In the genomic region with DNA sequence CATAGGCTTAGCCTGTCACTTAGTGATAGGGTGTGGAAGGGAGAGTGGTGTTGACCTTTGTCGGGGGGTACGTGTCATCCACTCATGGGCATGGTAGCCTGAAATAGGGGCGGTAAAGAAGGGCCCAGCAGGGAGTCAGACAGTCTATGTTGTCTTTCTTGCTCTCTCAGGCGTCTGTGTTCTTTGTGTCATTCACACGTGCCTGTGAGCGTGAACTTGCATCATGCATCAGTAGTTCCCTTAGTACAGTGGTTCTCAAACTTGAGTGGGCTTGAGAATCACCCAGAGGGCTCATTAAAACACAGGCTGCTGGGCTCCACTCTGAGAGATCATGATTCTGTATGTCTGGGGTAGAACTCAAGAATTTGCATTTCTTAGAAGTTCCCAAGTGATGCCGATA, we compare ENCODE assay signal across 29 cellular contexts.
"Had no signal": no experiment of that assay in that cellular context is flagged by ENCODE, and none has a peak within 500 bp of the region (broad histone marks: within the 10 kb centered on the region; RNA-seq: fewer than 3 reads in every experiment).

No MANE protein-coding gene starts in this region.

- H3K4me3 ChIP-seq: ovary, psoas muscle, right lobe of liver, sigmoid colon, stomach, thoracic aorta, tibial artery, transverse colon, upper lobe of right lung, uterus had no signal

- FAIRE-seq: small intestine had no signal

- H3K9ac ChIP-seq: parathyroid adenoma had no signal

- H3K79me2 ChIP-seq: parathyroid adenoma had no signal

- H3K27ac ChIP-seq: ovary, parathyroid adenoma, psoas muscle, right lobe of liver, sigmoid colon, stomach, thoracic aorta, tibial artery, transverse colon, upper lobe of right lung, uterus had no signal

- H3K4me1 ChIP-seq: parathyroid adenoma, psoas muscle, right lobe of liver, sigmoid colon, stomach, tibial artery, transverse colon, upper lobe of right lung, uterus had no signal

- H3K36me3 ChIP-seq: ovary, right lobe of liver, sigmoid colon, stomach, thoracic aorta, tibial artery, transverse colon, upper lobe of right lung, uterus had no signal

- H3K4me1 Mint-ChIP-seq: naive thymus-derived CD4-positive, alpha-beta T cell; natural killer cell; stimulated activated effector memory CD8-positive, alpha-beta T cell treated with anti-CD3 and anti-CD28 coated beads, Interleukin-12 subunit alpha, Interleukin-12 subunit beta, amount 100 ng/mL, for 72 hours; stimulated activated naive B cell treated with anti-CD40 and anti-IgM and Interleukin-4, amounts not matched to agents 10 μg/mL and 1 μg/mL and 100 μg/mL, for 72 hours had no signal

- H3K27me3 ChIP-seq: ovary, right lobe of liver, sigmoid colon, stomach, tibial artery, transverse colon, upper lobe of right lung, uterus had no signal

- H3K27ac Mint-ChIP-seq: naive thymus-derived CD4-positive, alpha-beta T cell; natural killer cell; progenitor cell of endocrine pancreas; stimulated activated effector memory CD8-positive, alpha-beta T cell treated with anti-CD3 and anti-CD28 coated beads, Interleukin-12 subunit alpha, Interleukin-12 subunit beta, amount 100 ng/mL, for 72 hours; stimulated activated naive B cell treated with anti-CD40 and anti-IgM and Interleukin-4, amounts not matched to agents 10 μg/mL and 1 μg/mL and 100 μg/mL, for 72 hours; stimulated activated naive CD8-positive, alpha-beta T cell treated with anti-CD3 and anti-CD28 coated beads, Interleukin-15, Interleukin-2, amounts not matched to agents 100 ng/mL and 50 ng/mL, for 24 hours; type B pancreatic cell had no signal

- H3K9me3 Mint-ChIP-seq: stimulated activated naive CD8-positive, alpha-beta T cell treated with anti-CD3 and anti-CD28 coated beads, Interleukin-15, Interleukin-2, amounts not matched to agents 100 ng/mL and 50 ng/mL, for 24 hours had no signal

- H3K27me3 Mint-ChIP-seq: naive thymus-derived CD4-positive, alpha-beta T cell; progenitor cell of endocrine pancreas; stimulated activated naive B cell treated with anti-CD40 and anti-IgM and Interleukin-4, amounts not matched to agents 10 μg/mL and 1 μg/mL and 100 μg/mL, for 72 hours; stimulated activated naive CD8-positive, alpha-beta T cell treated with anti-CD3 and anti-CD28 coated beads, Interleukin-15, Interleukin-2, amounts not matched to agents 100 ng/mL and 50 ng/mL, for 24 hours; type B pancreatic cell had no signal

- H3K36me3 Mint-ChIP-seq: naive thymus-derived CD4-positive, alpha-beta T cell; natural killer cell; stimulated activated effector memory CD8-positive, alpha-beta T cell treated with anti-CD3 and anti-CD28 coated beads, Interleukin-12 subunit alpha, Interleukin-12 subunit beta, amount 100 ng/mL, for 72 hours; stimulated activated naive B cell treated with anti-CD40 and anti-IgM and Interleukin-4, amounts not matched to agents 10 μg/mL and 1 μg/mL and 100 μg/mL, for 72 hours; type B pancreatic cell had no signal

- ATAC-seq: naive thymus-derived CD4-positive, alpha-beta T cell; natural killer cell; psoas muscle; right cardiac atrium; right lobe of liver; stimulated activated effector memory CD8-positive, alpha-beta T cell treated with anti-CD3 and anti-CD28 coated beads, Interleukin-12 subunit alpha, Interleukin-12 subunit beta, amount 100 ng/mL, for 72 hours; stimulated activated naive B cell treated with anti-CD40 and anti-IgM and Interleukin-4, amounts not matched to agents 10 μg/mL and 1 μg/mL and 100 μg/mL, for 72 hours; upper lobe of right lung had no signal

- H3K4me3 Mint-ChIP-seq: naive thymus-derived CD4-positive, alpha-beta T cell; natural killer cell; nephron; neural crest cell; stimulated activated effector memory CD8-positive, alpha-beta T cell treated with anti-CD3 and anti-CD28 coated beads, Interleukin-12 subunit alpha, Interleukin-12 subunit beta, amount 100 ng/mL, for 72 hours; stimulated activated naive B cell treated with anti-CD40 and anti-IgM and Interleukin-4, amounts not matched to agents 10 μg/mL and 1 μg/mL and 100 μg/mL, for 72 hours; stimulated activated naive CD8-positive, alpha-beta T cell treated with anti-CD3 and anti-CD28 coated beads, Interleukin-15, Interleukin-2, amounts not matched to agents 100 ng/mL and 50 ng/mL, for 24 hours; type B pancreatic cell had no signal

- DNase-seq: naive thymus-derived CD4-positive, alpha-beta T cell; natural killer cell; occipital lobe; ovary; posterior cingulate gyrus; psoas muscle; right cardiac atrium; right lobe of liver; sigmoid colon; small intestine; stimulated activated CD4-positive, alpha-beta T cell treated with anti-CD3 and anti-CD28 coated beads, Interleukin-15, amount 100 ng/mL, for 24 hours; stimulated activated CD4-positive, alpha-beta T cell treated with anti-CD3 and anti-CD28 coated beads, Interleukin-2, amount 100 ng/mL, for 24 hours; stimulated activated CD4-positive, alpha-beta T cell treated with anti-CD3 and anti-CD28 coated beads, Interleukin-2, amount 100 ng/mL, for 48 hours; stimulated activated CD4-positive, alpha-beta T cell treated with anti-CD3 and anti-CD28 coated beads, Interleukin-4, amount 100 ng/mL, for 24 hours; stimulated activated naive B cell treated with anti-CD40 and anti-IgM and Interleukin-4, amounts not matched to agents 10 μg/mL and 1 μg/mL and 100 μg/mL, for 72 hours; stimulated activated naive CD4-positive, alpha-beta T cell treated with Interleukin-2 at 50 U/mL for 16 hours; stomach; tibial artery; transverse colon; upper lobe of right lung; uterus had no signal

- H2AFZ ChIP-seq: parathyroid adenoma had no signal

- H3K9me3 ChIP-seq: ovary, psoas muscle, right lobe of liver, sigmoid colon, stomach, thoracic aorta, tibial artery, transverse colon, upper lobe of right lung, uterus had no signal
